In genomic region chr10:75235375-75236177, GRCh38 we compare ENCODE assay signal across 8 cellular contexts. TPM values are rescaled to one million over a fixed set of nuclear protein-coding genes. Genes with fewer than 3 reads are reported as not detected.
DNase-seq lines count a peak whose midpoint lies in the region; ATAC-seq lines count a peak whose summit lies in the region.

Gene COMTD1, minus strand, starts transcription at chr10:75235957. Its CDS starts 29 bp downstream, at chr10:75235928.

- H3K9me3 Mint-ChIP-seq in effector memory CD8-positive, alpha-beta T cell: no peaks in the 10 kb centered on the region

- DNase-seq in COR-L47 (lab: John Stamatoyannopoulos, UW) (peak; percentile 73), HS-27A (ENCODE audit: low read depth) (peak; percentile 40), mesendoderm (peak; percentile 96)
- peak; percentile 89 for DNase-seq in NK-92 treated with Interleukin-12 subunit alpha and Interleukin-12 subunit beta, amount 100 ng/mL, for 24 hours (lab: John Stamatoyannopoulos, UW)
- DNase-seq in activated CD8-positive, alpha-beta memory T cell treated with anti-CD3 and anti-CD28 coated beads for 48 hours (ENCODE audit: low read depth in 2 of 3, low spot score in 2 of 3): peak; percentile 89 to 91 (median 89)
- DNase-seq in effector memory CD8-positive, alpha-beta T cell: peak; percentile 90 to 97 (median 96)
- peak; percentile 88 for DNase-seq in stimulated activated CD8-positive, alpha-beta memory T cell treated with anti-CD3 and anti-CD28 coated beads, Interleukin-12 subunit alpha, Interleukin-12 subunit beta, amount 100 ng/mL, for 4 hours (ENCODE audit: low read depth)

- H3K27ac Mint-ChIP-seq in effector memory CD8-positive, alpha-beta T cell: peak within 1 kb of the TSS; percentile 87 to 91

- no peaks in the 10 kb centered on the region for H3K27me3 ChIP-seq in mesendoderm (ENCODE audit: insufficient read depth, low read length, poor library complexity)

- peak within 1 kb of the TSS; percentile 24 for H3K27ac ChIP-seq in mesendoderm (ENCODE audit: low read depth, low read length)

- H3K4me3 Mint-ChIP-seq in effector memory CD8-positive, alpha-beta T cell: peak within 1 kb of the TSS; percentile 72 to 76

- H3K27me3 Mint-ChIP-seq in effector memory CD8-positive, alpha-beta T cell: no peaks in the 10 kb centered on the region

- no peak within 1 kb of the TSS for H4K5ac ChIP-seq in mesendoderm (ENCODE audit: low read length)

- H3K4ac ChIP-seq in mesendoderm (ENCODE audit: low read depth, low read length): peak within 1 kb of the TSS; percentile 46

- peak within 1 kb of the TSS; percentile 90 for H3K56ac ChIP-seq in mesendoderm (ENCODE audit: low read length)

- peak; percentile 68 for ATAC-seq in GM19468 (IDR thresholded peaks at IDR 0.05; ENCODE audit: extremely low read depth, unreplicated experiment)
- peak; percentile 73 for ATAC-seq in effector memory CD8-positive, alpha-beta T cell (replicated peaks)

- WGBS in mesendoderm (ENCODE audit: extremely low coverage, insufficient coverage, low lambda C conversion rate): no CpG with 5 or more reads among the region's 76 CpGs

- H3K4me1 Mint-ChIP-seq in effector memory CD8-positive, alpha-beta T cell (ENCODE audit: low read depth in 2 of 2): peaks cover 7 to 13% of the 10 kb centered on the region in 2 donors

- H2BK15ac ChIP-seq in mesendoderm (replicated peaks; ENCODE audit: low read depth): no peak within 1 kb of the TSS

- H4K8ac ChIP-seq in mesendoderm (ENCODE audit: low read depth, low read length): no peak within 1 kb of the TSS

- H3K9ac ChIP-seq in mesendoderm (ENCODE audit: low read length): peak within 1 kb of the TSS; percentile 82

- H3K79me2 ChIP-seq in mesendoderm (ENCODE audit: control insufficient read depth, insufficient read depth, low read length): no peaks in the 10 kb centered on the region

- peak within 1 kb of the TSS; percentile 50 for H3K4me3 ChIP-seq in mesendoderm (ENCODE audit: low read length)

- H2AK5ac ChIP-seq in mesendoderm (ENCODE audit: low read length): no peak within 1 kb of the TSS

- H3K4me1 ChIP-seq in mesendoderm (ENCODE audit: control insufficient read depth, low read depth, low read length): peaks cover 7% of the 10 kb centered on the region

- peak within 1 kb of the TSS; percentile 23 for H3K18ac ChIP-seq in mesendoderm (ENCODE audit: low read length)

- H2BK5ac ChIP-seq in mesendoderm (ENCODE audit: low read length): no peak within 1 kb of the TSS

- H3K4me2 ChIP-seq in mesendoderm (ENCODE audit: low read length): peak within 1 kb of the TSS; percentile 90

- H3K36me3 ChIP-seq in mesendoderm (ENCODE audit: control insufficient read depth, insufficient read depth, low read length): peaks cover 10% of the 10 kb centered on the region

- H2BK120ac ChIP-seq in mesendoderm (ENCODE audit: low read depth, low read length): no peak within 1 kb of the TSS

- H3K23ac ChIP-seq in mesendoderm (ENCODE audit: low read length): peak within 1 kb of the TSS; percentile 86

- peaks cover 43% of the 10 kb centered on the region for H3K36me3 Mint-ChIP-seq in effector memory CD8-positive, alpha-beta T cell (ENCODE audit: insufficient read depth)

- peaks cover 5% of the 10 kb centered on the region for H3K79me1 ChIP-seq in mesendoderm (ENCODE audit: low read length)

RNA-seq across cellular contexts. Expression of gene COMTD1, which starts in this region (rescaled TPM):
- polyA plus RNA-seq in mesendoderm (2013, experiment 1 of 2): 28.1 TPM
- polyA plus RNA-seq in mesendoderm (2013, experiment 2 of 2): 27.5 TPM

Comparison
In these comparisons a context has a peak if more than half of its experiments do, and no peak if none do; other contexts are left out.
1. Peak in every context shown above with its lines: DNase-seq, ATAC-seq, H3K4me3 ChIP-seq and H3K27ac ChIP-seq.
2. DNase-seq: peak in every context shown above with its lines; median percentile 96 in effector memory CD8-positive, alpha-beta T cell; 96 in mesendoderm; 89 in NK-92 treated with Interleukin-12 subunit alpha and Interleukin-12 subunit beta, amount 100 ng/mL, for 24 hours; 89 in activated CD8-positive, alpha-beta memory T cell treated with anti-CD3 and anti-CD28 coated beads for 48 hours; 88 in stimulated activated CD8-positive, alpha-beta memory T cell treated with anti-CD3 and anti-CD28 coated beads, Interleukin-12 subunit alpha, Interleukin-12 subunit beta, amount 100 ng/mL, for 4 hours; 73 in COR-L47; 40 in HS-27A.